Comparison of ENCODE assay signal across 21 cellular contexts in genomic region chr9:72155282-72155677, GRCh38. TPM values are rescaled to one million over a fixed set of nuclear protein-coding genes. Genes with fewer than 3 reads are reported as not detected.
DNase-seq lines count a peak whose midpoint lies in the region; ATAC-seq, FAIRE-seq and TF ChIP-seq lines count a peak whose summit lies in the region.
"Had no signal": no experiment of that assay in that cellular context is flagged by ENCODE, and none has a peak within 500 bp of the region (broad histone marks: within the 10 kb centered on the region; RNA-seq: fewer than 3 reads in every experiment).

No MANE protein-coding gene starts in this region.

- ATAC-seq in GM12878 (no peak), right lobe of liver (no peak), Right ventricle myocardium inferior (no peak)

- no peak for TF ChIP-seq POLR2A in GM12878 (IDR thresholded peaks at IDR 0.05; ENCODE audit: low read depth, low read length)
- TF ChIP-seq POLR2A in right lobe of liver (IDR thresholded peaks at IDR 0.05), result no peak

- intact Hi-C loops in GM12878 (cut with micrococcal nuclease; ENCODE audit: unreplicated experiment) (loop anchor here (2.0 kb wide), 3 partner anchors 50 to 118 kb away; no protein-coding TSS in a partner anchor), right lobe of liver (cut with DNase I) (no loop called here), Right ventricle myocardium inferior (cut with DNase I) (no loop called here)

- H3K4me3 ChIP-seq in GM08714 (ENCODE audit: low read length) (peak overlapping the region; percentile 13; the same call in 1 of the 2 replicates), GM12878 (no peak overlapping the region), right lobe of liver (no peak overlapping the region)
- H3K4me3 ChIP-seq: SK-N-MC had no signal

- CTCF ChIA-PET in GM12878 (lab: Yijun Ruan, JAX), result interaction anchor here (0.8 to 1.3 kb wide), 8 partner anchors 38 to 117 kb away, joined by 3 to 8 read pairs (median 4); no protein-coding TSS in a partner anchor

- DNase-seq in GM12878 (ENCODE audit: low read depth, low spot score) (no peak), right lobe of liver (no peak), type B pancreatic cell (ENCODE audit: extremely low spot score, unreplicated experiment) (no peak), Right ventricle myocardium inferior (ENCODE audit: missing footprints) (no peak), osteocyte (ENCODE audit: extremely low spot score, unreplicated experiment) (no peak), KBM-7 (no peak)
- DNase-seq: DMS 273 treated with DMSO at 0.1 percent for 48 hours, DND-41, GOT3, KG1, NCI-H1105 treated with DMSO at 0.1 percent for 48 hours, NCI-H1694 treated with DMSO at 0.1 percent for 48 hours, NCI-H226, NCI-H524, Right ventricle myocardium superior had no signal

- H3K27me3 ChIP-seq in GM12878 (replicated peaks in 1 of 2; ENCODE audit: control insufficient read depth in 2 of 2, insufficient read depth in 2 of 2, low read length in 1 of 2), result no peaks in the 10 kb centered on the region
- no peaks in the 10 kb centered on the region for H3K27me3 ChIP-seq in right lobe of liver

- in situ Hi-C loops in GM12878 (cut with MboI), result no loop called here
- in situ Hi-C loops in KBM-7 (cut with MboI; ENCODE audit: low pct_unique_long_range_greater_than_20kb, low sequenced_read_pairs), result no loop called here

- FAIRE-seq in GM12878 (lab: Jason Lieb, UNC), result no peak
- FAIRE-seq: RCC 7860 had no signal

- TF ChIP-seq EP300 in GM12878 (IDR thresholded peaks at IDR 0.05; ENCODE audit: borderline replicate concordance in 1 of 2, control insufficient read depth in 1 of 2, low read depth in 2 of 2, low read length in 2 of 2), result no peak

- no peaks in the 10 kb centered on the region for H3K36me3 Mint-ChIP-seq in type B pancreatic cell
- H3K36me3 Mint-ChIP-seq in osteocyte (ENCODE audit: unreplicated experiment), result no peaks in the 10 kb centered on the region

- WGBS in GM12878 (ENCODE audit: insufficient coverage, insufficient replicate concordance, low lambda C conversion rate, missing lambda C conversion rate), result 32% methylated on average over 3 of the region's 3 CpGs
- WGBS in right lobe of liver (ENCODE audit: insufficient coverage, low coverage, low lambda C conversion rate, missing lambda C conversion rate), result 93% methylated on average over 3 of the region's 3 CpGs

- no peaks in the 10 kb centered on the region for H4K20me1 ChIP-seq in GM12878 (ENCODE audit: control insufficient read depth, insufficient read depth)

- TF ChIP-seq RAD21 in GM12878 (IDR thresholded peaks at IDR 0.05; ENCODE audit: insufficient read depth, low read depth, low read length), result no peak

- H3K27ac Mint-ChIP-seq in type B pancreatic cell (peak overlapping the region; percentile 69), osteocyte (ENCODE audit: unreplicated experiment) (no peak overlapping the region)

- H3K4me2 ChIP-seq in GM12878 (ENCODE audit: control insufficient read depth, insufficient read depth), result no peak overlapping the region

- BruUV-seq in GM12878 (replicated peaks; lab: Mats Ljungman, UMichigan), result no TSS peak

- H3K27ac ChIP-seq in GM12878 (ENCODE audit: control insufficient read depth, insufficient read depth), result no peak overlapping the region
- peak overlapping the region; percentile 55 to 82 (median 73) for H3K27ac ChIP-seq in right lobe of liver
- H3K27ac ChIP-seq: C4-2B, SK-N-MC had no signal

- no peaks in the 10 kb centered on the region; the same call in 2 of the 3 replicates for H3K9me3 ChIP-seq in GM12878 (replicated peaks; ENCODE audit: control insufficient read depth, insufficient read depth, low read length)
- H3K9me3 ChIP-seq in right lobe of liver, result no peaks in the 10 kb centered on the region

- H3K9me3 Mint-ChIP-seq in type B pancreatic cell, result peaks cover 5% of the 10 kb centered on the region
- no peaks in the 10 kb centered on the region for H3K9me3 Mint-ChIP-seq in osteocyte (ENCODE audit: unreplicated experiment)

- H3K36me3 ChIP-seq in GM12878 (ENCODE audit: control insufficient read depth in 2 of 2, insufficient read depth in 2 of 2, low read length in 1 of 2) (no peaks in the 10 kb centered on the region), right lobe of liver (peaks cover 0 to 4% (median 0%) of the 10 kb centered on the region in 4 donors)

- H3K79me2 ChIP-seq in GM12878 (ENCODE audit: control insufficient read depth, insufficient read depth, low read length), result no peaks in the 10 kb centered on the region

- no peak overlapping the region for H3K9ac ChIP-seq in GM12878 (ENCODE audit: control insufficient read depth, insufficient read depth, low read length)

- H3K4me1 Mint-ChIP-seq in type B pancreatic cell (ENCODE audit: unreplicated experiment) (no peaks in the 10 kb centered on the region), osteocyte (ENCODE audit: unreplicated experiment) (no peaks in the 10 kb centered on the region)

- H3K4me1 ChIP-seq in GM12878 (ENCODE audit: control insufficient read depth, insufficient read depth, low read length) (no peaks in the 10 kb centered on the region; the same call in 1 of the 2 replicates), right lobe of liver (peaks cover 0 to 26% (median 3%) of the 10 kb centered on the region in 4 donors)

- POLR2A ChIA-PET in GM12878 (lab: Charles Lee), result interaction anchor here (1.2 to 1.3 kb wide), 2 partner anchors 38 to 50 kb away, joined by 3 to 8 read pairs; no protein-coding TSS in a partner anchor

- H3K27me3 Mint-ChIP-seq in type B pancreatic cell (peaks cover 10% of the 10 kb centered on the region), osteocyte (ENCODE audit: unreplicated experiment) (peaks cover 5% of the 10 kb centered on the region)

- RAD21 ChIA-PET in GM12878 (lab: Charles Lee; ENCODE audit: unreplicated experiment), result interaction anchor here (0.8 to 1.7 kb wide), 10 partner anchors 35 to 124 kb away, joined by 3 to 33 read pairs (median 4); no protein-coding TSS in a partner anchor

- SMC1A ChIA-PET in GM12878 (lab: Charles Lee; ENCODE audit: uncharacterized antibody, unreplicated experiment), result interaction anchor here (0.7 to 1.4 kb wide), 11 partner anchors 20 to 124 kb away, joined by 3 to 11 read pairs (median 6); no protein-coding TSS in a partner anchor

- no peak for TF ChIP-seq CTCF in GM12878 (IDR thresholded peaks at IDR 0.05 in 2 of 3, conservative IDR thresholded peaks at IDR 0.05 in 1 of 3; ENCODE audit: control insufficient read depth in 2 of 3, extremely low read depth in 1 of 3, insufficient read depth in 1 of 3, low read depth in 3 of 3, low read length in 3 of 3)
- TF ChIP-seq CTCF in right lobe of liver (IDR thresholded peaks at IDR 0.05), result no peak
- TF ChIP-seq CTCF in type B pancreatic cell (conservative IDR thresholded peaks at IDR 0.05), result no peak
- TF ChIP-seq CTCF in osteocyte (IDR thresholded peaks at IDR 0.05), result no peak

- no peak overlapping the region for H3K4me3 Mint-ChIP-seq in type B pancreatic cell
- H3K4me3 Mint-ChIP-seq in osteocyte (ENCODE audit: unreplicated experiment), result no peak overlapping the region

- no peak overlapping the region for H2AFZ ChIP-seq in GM12878 (ENCODE audit: control insufficient read depth, low read depth, low read length)

TF ChIP-seq in GM12878, 131 proteins besides CTCF, POLR2A, EP300 and RAD21 (continues in another document):
- TF ChIP-seq HDAC6 (IDR thresholded peaks at IDR 0.05; ENCODE audit: unreplicated experiment) (no peak), KLF5 (IDR thresholded peaks at IDR 0.05; ENCODE audit: partially characterized antibody) (peak; percentile 47)
- TF ChIP-seq, protein P1, sequence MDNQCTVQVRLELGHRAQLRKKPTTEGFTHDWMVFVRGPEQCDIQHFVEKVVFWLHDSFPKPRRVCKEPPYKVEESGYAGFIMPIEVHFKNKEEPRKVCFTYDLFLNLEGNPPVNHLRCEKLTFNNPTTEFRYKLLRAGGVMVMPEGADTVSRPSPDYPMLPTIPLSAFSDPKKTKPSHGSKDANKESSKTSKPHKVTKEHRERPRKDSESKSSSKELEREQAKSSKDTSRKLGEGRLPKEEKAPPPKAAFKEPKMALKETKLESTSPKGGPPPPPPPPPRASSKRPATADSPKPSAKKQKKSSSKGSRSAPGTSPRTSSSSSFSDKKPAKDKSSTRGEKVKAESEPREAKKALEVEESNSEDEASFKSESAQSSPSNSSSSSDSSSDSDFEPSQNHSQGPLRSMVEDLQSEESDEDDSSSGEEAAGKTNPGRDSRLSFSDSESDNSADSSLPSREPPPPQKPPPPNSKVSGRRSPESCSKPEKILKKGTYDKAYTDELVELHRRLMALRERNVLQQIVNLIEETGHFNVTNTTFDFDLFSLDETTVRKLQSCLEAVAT (IDR thresholded peaks at IDR 0.05), result 0 out of 2 replicates have a peak, but pooled peaks have one; percentile 6

RNA-seq across cellular contexts. Expression of gene GDA, which starts 6.0 kb away (rescaled TPM):
- 0.51 and 0.63 TPM in 2 replicates for total RNA-seq in GM12878 (2013; cell fraction: nucleolus; rRNA removed)
- total RNA-seq in GM12878 (2014; rRNA removed) (0.56 and 0.87 TPM in 2 replicates), GM12878 (2014; rRNA removed; fragmentation: Illumina TruSeq; extraction: Trizol) (0.28 and 0.45 TPM in 2 replicates), GM12878 (2021) (0.27 and 0.72 TPM in 2 replicates), right lobe of liver (10 to 100 TPM; 26.8 to 69.6 (median 45.3) TPM), type B pancreatic cell (ENCODE audit: low replicate concordance) (8.0 and 13.4 TPM in 2 replicates), Right ventricle myocardium inferior (3.1 TPM), osteocyte (not detected in 2 replicates)
- not detected for polyA plus RNA-seq in GM12878 (2011; ENCODE audit: low read depth)
- polyA plus RNA-seq in GM12878 (2011; rRNA removed) (17.9 and 27.2 TPM in 2 replicates), GM12878 (2014; fragmentation: Illumina TruSeq; extraction: Trizol) (0.47 and 1.4 TPM in 2 replicates), GM12878 (2014; fragmentation: Nextera tagmentation; extraction: Ambion mirVana) (under 1 TPM; 0.23 to 0.49 TPM), GM12878 (2014; rRNA removed) (0.19 and 0.20 TPM in 2 replicates), GM12878 (2016; fragmentation: Nextera tagmentation; extraction: Ambion mirVana) (not detected)
- 4.4 and 5.6 TPM in 2 replicates for polyA plus RNA-seq in GM12878 (2011; cell fraction: cytosol; rRNA removed)
- polyA plus RNA-seq in GM12878 (2011; cell fraction: nucleus; rRNA removed), result 12.1 and 12.9 TPM in 2 replicates
- 0.07 TPM in 1 of 2 replicates, not detected in the other for polyA plus RNA-seq in GM12878 (2012)
- polyA minus RNA-seq in GM12878 (2011; rRNA and poly(A)+ RNA removed), result 8.1 and 10.0 TPM in 2 replicates
- polyA minus RNA-seq in GM12878 (2011; cell fraction: cytosol; rRNA and poly(A)+ RNA removed), result 5.9 and 7.8 TPM in 2 replicates
- polyA minus RNA-seq in GM12878 (2011; cell fraction: nucleus; rRNA and poly(A)+ RNA removed), result 5.1 and 5.3 TPM in 2 replicates
- total RNA-seq: A673, G401 had no signal
